In the genomic region with DNA sequence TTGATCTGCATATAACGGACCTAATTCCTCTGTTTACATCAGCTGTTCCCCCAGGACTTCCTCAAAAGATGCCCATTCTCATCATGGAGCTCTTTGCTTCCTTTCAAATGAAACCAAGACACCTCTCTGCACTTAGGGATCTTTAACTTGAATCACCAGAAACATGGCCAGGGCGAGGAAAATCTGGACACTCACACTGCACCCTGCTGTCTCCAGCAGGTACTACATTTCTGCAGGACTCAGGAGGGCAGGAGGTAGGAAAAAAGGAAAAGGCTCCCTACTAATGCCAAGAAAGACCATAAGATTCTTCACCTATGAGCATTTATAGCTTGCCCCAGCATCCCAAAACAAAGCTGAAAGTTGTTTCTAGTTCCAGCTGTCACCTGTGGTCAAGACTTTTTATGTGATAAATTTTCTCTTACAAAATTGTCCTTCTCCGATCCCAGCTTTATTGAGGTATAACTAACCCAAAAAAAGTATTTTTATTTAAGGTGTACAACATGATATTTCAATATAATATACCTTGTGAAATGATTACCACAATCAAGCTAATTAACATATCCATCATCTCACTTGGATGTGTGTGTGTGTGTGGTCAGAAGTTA, we compare ENCODE assay signal across 1 cellular context.
TF ChIP-seq lines count a peak whose summit lies in the region.

No MANE protein-coding gene starts in this region.

TF ChIP-seq in HCT116, 20 proteins besides CTCF, POLR2A, EP300 and RAD21 (continued from another document):
- TF ChIP-seq, protein P1, sequence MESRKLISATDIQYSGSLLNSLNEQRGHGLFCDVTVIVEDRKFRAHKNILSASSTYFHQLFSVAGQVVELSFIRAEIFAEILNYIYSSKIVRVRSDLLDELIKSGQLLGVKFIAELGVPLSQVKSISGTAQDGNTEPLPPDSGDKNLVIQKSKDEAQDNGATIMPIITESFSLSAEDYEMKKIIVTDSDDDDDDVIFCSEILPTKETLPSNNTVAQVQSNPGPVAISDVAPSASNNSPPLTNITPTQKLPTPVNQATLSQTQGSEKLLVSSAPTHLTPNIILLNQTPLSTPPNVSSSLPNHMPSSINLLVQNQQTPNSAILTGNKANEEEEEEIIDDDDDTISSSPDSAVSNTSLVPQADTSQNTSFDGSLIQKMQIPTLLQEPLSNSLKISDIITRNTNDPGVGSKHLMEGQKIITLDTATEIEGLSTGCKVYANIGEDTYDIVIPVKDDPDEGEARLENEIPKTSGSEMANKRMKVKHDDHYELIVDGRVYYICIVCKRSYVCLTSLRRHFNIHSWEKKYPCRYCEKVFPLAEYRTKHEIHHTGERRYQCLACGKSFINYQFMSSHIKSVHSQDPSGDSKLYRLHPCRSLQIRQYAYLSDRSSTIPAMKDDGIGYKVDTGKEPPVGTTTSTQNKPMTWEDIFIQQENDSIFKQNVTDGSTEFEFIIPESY (IDR thresholded peaks at IDR 0.05; ENCODE audit: extremely low read depth, insufficient replicate concordance, low read length), result no peak
- TF ChIP-seq ZFX (IDR thresholded peaks at IDR 0.05) (no peak), SP1 (IDR thresholded peaks at IDR 0.05; ENCODE audit: low read depth) (no peak), EZH2 (IDR thresholded peaks at IDR 0.05) (no peak), EGR1 (IDR thresholded peaks at IDR 0.05; ENCODE audit: low read depth) (no peak), ZNF274 (IDR thresholded peaks at IDR 0.05; ENCODE audit: low read depth, low read length) (no peak), EZH2phosphoT487 (IDR thresholded peaks at IDR 0.05; ENCODE audit: borderline replicate concordance) (no peak), FOSL1 (IDR thresholded peaks at IDR 0.05; ENCODE audit: low read depth) (no peak)
- TF ChIP-seq, protein P2, sequence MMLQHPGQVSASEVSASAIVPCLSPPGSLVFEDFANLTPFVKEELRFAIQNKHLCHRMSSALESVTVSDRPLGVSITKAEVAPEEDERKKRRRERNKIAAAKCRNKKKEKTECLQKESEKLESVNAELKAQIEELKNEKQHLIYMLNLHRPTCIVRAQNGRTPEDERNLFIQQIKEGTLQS (IDR thresholded peaks at IDR 0.05), result no peak
TF ChIP-seq in HCT116: peak in this region for 0.
